Comparison of ENCODE assay signal across 14 cellular contexts in genomic region chr7:82964150-82964882, GRCh38.
A peak's percentile ranks its signal among the peaks of the same experiment; 100 is the strongest.
DNase-seq lines count a peak whose midpoint lies in the region; ATAC-seq and TF ChIP-seq lines count a peak whose summit lies in the region.
"Had no signal": no experiment of that assay in that cellular context is flagged by ENCODE, and none has a peak within 500 bp of the region (broad histone marks: within the 10 kb centered on the region; RNA-seq: fewer than 3 reads in every experiment).

No MANE protein-coding gene starts in this region.

- peak; percentile 67 for DNase-seq in DMS79 (lab: John Stamatoyannopoulos, UW)
- peak; percentile 50 for DNase-seq in NCI-H2107 (lab: John Stamatoyannopoulos, UW)
- no peak for DNase-seq in hypothalamus (lab: John Stamatoyannopoulos, UW)
- DNase-seq in NCI-H1092 treated with DMSO at 0.1 percent for 48 hours (lab: John Stamatoyannopoulos, UW), result no peak
- DNase-seq in DMS 273 treated with DMSO at 0.1 percent for 48 hours (lab: John Stamatoyannopoulos, UW), result no peak
- DNase-seq in MCF 10A (ENCODE audit: unreplicated experiment), result no peak
- DNase-seq: activated T-cell treated with anti-CD3 and anti-CD28 coated beads, Interleukin-2, amount 50 U/mL, for 48 hours; amniotic stem cell; immature natural killer cell; NCI-H2171; stimulated activated CD8-positive, alpha-beta memory T cell treated with anti-CD3 and anti-CD28 coated beads, Interleukin-4, amount 100 ng/mL, for 48 hours; upper lobe of left lung had no signal

- TF ChIP-seq CTCF in MCF 10A (IDR thresholded peaks at IDR 0.05; ENCODE audit: unreplicated experiment), result no peak

- H3K4me3 Mint-ChIP-seq in MCF 10A (ENCODE audit: unreplicated experiment), result no peak overlapping the region
- H3K4me3 Mint-ChIP-seq: immature natural killer cell had no signal

- intact Hi-C loops in MCF 10A (cut with micrococcal nuclease), result no loop called here

- H3K27me3 Mint-ChIP-seq in MCF 10A (ENCODE audit: insufficient read depth, unreplicated experiment), result no peaks in the 10 kb centered on the region

- no peak overlapping the region for H3K27ac Mint-ChIP-seq in MCF 10A (ENCODE audit: low read depth, unreplicated experiment)
- H3K27ac Mint-ChIP-seq: immature natural killer cell had no signal

- H3K9me3 Mint-ChIP-seq in MCF 10A (ENCODE audit: unreplicated experiment), result no peaks in the 10 kb centered on the region

- no peaks in the 10 kb centered on the region for H3K4me1 Mint-ChIP-seq in MCF 10A (ENCODE audit: insufficient read depth, unreplicated experiment)
- H3K4me1 Mint-ChIP-seq: immature natural killer cell had no signal

- no peaks in the 10 kb centered on the region for H3K36me3 Mint-ChIP-seq in MCF 10A (ENCODE audit: insufficient read depth, unreplicated experiment)
- H3K36me3 Mint-ChIP-seq: immature natural killer cell had no signal

- POLR2A ChIA-PET in MCF 10A (lab: Yijun Ruan, JAX), result no interaction called here

- ATAC-seq in GM19351 (IDR thresholded peaks at IDR 0.05; ENCODE audit: unreplicated experiment) (peak; percentile 77), HG03066 (IDR thresholded peaks at IDR 0.05; ENCODE audit: low read depth, unreplicated experiment) (peak; percentile 80)

- BruUV-seq in MCF 10A (replicated peaks; lab: Mats Ljungman, UMichigan), result no TSS peak

- CTCF ChIA-PET in MCF 10A (lab: Yijun Ruan, JAX), result interaction anchor here (0.5 kb wide), 1 partner anchor 55 kb away, joined by 3 read pairs; no protein-coding TSS in a partner anchor

Comparison
In these comparisons a context has a peak if more than half of its experiments do, and no peak if none do; other contexts are left out.
1. DNase-seq: peak in DMS79 (single experiment) and NCI-H2107 (single experiment); none in hypothalamus (0 of 51), NCI-H1092 treated with DMSO at 0.1 percent for 48 hours (single experiment), DMS 273 treated with DMSO at 0.1 percent for 48 hours (single experiment) and MCF 10A (single experiment).